Comparison of ENCODE assay signal across 8 cellular contexts in genomic region chr12:42145552-42146215, GRCh38. TPM values are rescaled to one million over a fixed set of nuclear protein-coding genes. Genes with fewer than 3 reads are reported as not detected.
A peak's percentile ranks its signal among the peaks of the same experiment; 100 is the strongest.
DNase-seq lines count a peak whose midpoint lies in the region; ATAC-seq and TF ChIP-seq lines count a peak whose summit lies in the region.

No MANE protein-coding gene starts in this region.

- ATAC-seq in HG03521 (IDR thresholded peaks at IDR 0.05; ENCODE audit: unreplicated experiment) = no peak
- ATAC-seq in HG02973 (IDR thresholded peaks at IDR 0.05; ENCODE audit: unreplicated experiment) = no peak

- H3K27me3 ChIP-seq in esophagus muscularis mucosa = no peaks in the 10 kb centered on the region
- no peaks in the 10 kb centered on the region for H3K27me3 ChIP-seq in skeletal muscle tissue (ENCODE audit: control insufficient read depth in 3 of 3, insufficient read depth in 3 of 3, low read length in 3 of 3)

- H3K4me3 ChIP-seq in esophagus muscularis mucosa = peak overlapping the region in 3 of 4 donors; percentile 78 to 85 (median 80)
- H3K4me3 ChIP-seq in skeletal muscle tissue (ENCODE audit: low read length in 3 of 3) = peak overlapping the region in 1 of 3 donors; percentile 90

- TF ChIP-seq EP300 in esophagus muscularis mucosa (IDR thresholded peaks at IDR 0.05) = no peak

- H3K27ac ChIP-seq in esophagus muscularis mucosa (replicated peaks in 1 of 4) = peak overlapping the region; percentile 87 to 95 (median 90)
- H3K27ac ChIP-seq in skeletal muscle tissue (ENCODE audit: low read depth, low read length) = peak overlapping the region; percentile 77

- TF ChIP-seq CTCF in esophagus muscularis mucosa (IDR thresholded peaks at IDR 0.05) = no peak

- H3K4me1 ChIP-seq in esophagus muscularis mucosa (peaks cover 15 to 28% (median 22%) of the 10 kb centered on the region in 4 donors), skeletal muscle tissue (ENCODE audit: control insufficient read depth in 3 of 3, insufficient read depth in 3 of 3, low read length in 3 of 3) (peaks cover 2 to 18% (median 13%) of the 10 kb centered on the region in 3 donors)

- TF ChIP-seq POLR2A in esophagus muscularis mucosa (IDR thresholded peaks at IDR 0.05; ENCODE audit: low read depth) = no peak

- WGBS in esophagus muscularis mucosa = 87% methylated on average over 11 of the region's 11 CpGs

- intact Hi-C loops in esophagus muscularis mucosa (cut with DNase I) = loop anchor here (2.0 kb wide), 1 partner anchor 93 kb away; the partner anchor contains the start of gene YAF2

- no peak overlapping the region for H3K9ac ChIP-seq in skeletal muscle tissue (ENCODE audit: low read depth in 1 of 3, low read length in 3 of 3)

- DNase-seq in NCI-H526 (lab: John Stamatoyannopoulos, UW) (peak; percentile 11 to 12), NCI-H526 treated with DMSO at 0.1 percent for 48 hours (lab: John Stamatoyannopoulos, UW) (no peak), OCI-M1 (lab: John Stamatoyannopoulos, UW) (peak; percentile 51), esophagus muscularis mucosa (ENCODE audit: extremely low spot score) (no peak), germinal center (ENCODE audit: low spot score) (no peak)

- H3K36me3 ChIP-seq in esophagus muscularis mucosa (no peaks in the 10 kb centered on the region), skeletal muscle tissue (ENCODE audit: control insufficient read depth in 3 of 3, insufficient read depth in 3 of 3, low read length in 3 of 3) (no peaks in the 10 kb centered on the region)

- H3K9me3 ChIP-seq in esophagus muscularis mucosa = no peaks in the 10 kb centered on the region
- H3K9me3 ChIP-seq in skeletal muscle tissue (ENCODE audit: control insufficient read depth in 3 of 3, low read length in 3 of 3) = no peaks in the 10 kb centered on the region

RNA-seq across cellular contexts. Expression of gene GXYLT1, which starts 1.0 kb away (rescaled TPM):
- total RNA-seq in esophagus muscularis mucosa (10 to 100 TPM in 3 of 4 donors, 1 to 10 TPM in 1; 9.7 to 13.7 (median 12.1) TPM), skeletal muscle tissue (11.5 TPM)

Comparison
In these comparisons a context has a peak if more than half of its experiments do, and no peak if none do; other contexts are left out.
1. DNase-seq: peak in NCI-H526 (2 of 2) and OCI-M1 (single experiment); none in NCI-H526 treated with DMSO at 0.1 percent for 48 hours (single experiment), esophagus muscularis mucosa (single experiment) and germinal center (single experiment).